33 cellular contexts compared by ENCODE assay signal in genomic region chr2:8934338-8934737, GRCh38.
"Had no signal": no experiment of that assay in that cellular context is flagged by ENCODE, and none has a peak within 500 bp of the region (broad histone marks: within the 10 kb centered on the region; RNA-seq: fewer than 3 reads in every experiment).

No MANE protein-coding gene starts in this region.

- H3K4me3 ChIP-seq: adrenal gland, body of pancreas, heart right ventricle had no signal

- DNase-seq: activated B cell treated with CpG ODN at 0.5 μM for 24 hours; activated CD4-positive, alpha-beta T cell treated with anti-CD3 and anti-CD28 coated beads for 48 hours; activated CD4-positive, alpha-beta T cell treated with anti-CD3 and anti-CD28 coated beads, Interleukin-2, amount 50 U/mL, for 1 hour; activated CD4-positive, alpha-beta T cell treated with anti-CD3 and anti-CD28 coated beads, Interleukin-2, amount 50 U/mL, for 48 hours; activated CD8-positive, alpha-beta memory T cell treated with anti-CD3 and anti-CD28 coated beads, Interleukin-2, amount 10 ng/mL, durations not matched to agents 7 days and 5 days; activated CD8-positive, alpha-beta memory T cell treated with anti-CD3 and anti-CD28 coated beads, Interleukin-2, amount 50 U/mL, for 4 hours; activated CD8-positive, alpha-beta T cell treated with anti-CD3 and anti-CD28 coated beads, Interleukin-2, amount 10 ng/mL, durations not matched to agents 7 days and 5 days; activated effector memory CD4-positive, alpha-beta T cell treated with anti-CD3 and anti-CD28 coated beads, Interleukin-2, amount 50 U/mL, for 16 hours; activated naive CD4-positive, alpha-beta T cell treated with anti-CD3 and anti-CD28 coated beads for 36 hours; activated naive CD8-positive, alpha-beta T cell treated with anti-CD3 and anti-CD28 coated beads for 36 hours; activated naive CD8-positive, alpha-beta T cell treated with anti-CD3 and anti-CD28 coated beads, Interleukin-2, amount 50 U/mL, for 24 hours; activated T-cell treated with anti-CD3 and anti-CD28 coated beads, Interleukin-2, amount 50 U/mL, for 1 hour; activated T-cell treated with anti-CD3 and anti-CD28 coated beads, Interleukin-2, amount 50 U/mL, for 48 hours; adrenal gland; amygdala; aorta; body of pancreas; caudate nucleus; cortex of kidney; dermis blood vessel endothelial cell; effector CD4-positive, alpha-beta T cell; effector memory CD8-positive, alpha-beta T cell; foreskin fibroblast; heart right ventricle; T-helper 1 cell; T-helper 17 cell; T1000; WERI-Rb-1 had no signal

- FAIRE-seq: colon, frontal cortex had no signal

- H3K4me1 ChIP-seq: adrenal gland, body of pancreas had no signal

- H3K36me3 ChIP-seq: adrenal gland had no signal

- ATAC-seq: activated CD4-positive, CD25-positive, alpha-beta regulatory T cell treated with anti-CD3 and anti-CD28 coated beads, Interleukin-2, amount 50 U/mL, for 24 hours; activated CD8-positive, alpha-beta memory T cell treated with anti-CD3 and anti-CD28 coated beads, Interleukin-2, amount 10 ng/mL, durations not matched to agents 7 days and 5 days; activated CD8-positive, alpha-beta T cell treated with anti-CD3 and anti-CD28 coated beads, Interleukin-2, amount 10 ng/mL, durations not matched to agents 7 days and 5 days; activated naive CD8-positive, alpha-beta T cell treated with anti-CD3 and anti-CD28 coated beads, Interleukin-2, amount 50 U/mL, for 24 hours; body of pancreas; effector memory CD8-positive, alpha-beta T cell; esophagus mucosa; heart right ventricle; T-helper 17 cell had no signal

- H3K27ac ChIP-seq: adrenal gland, body of pancreas, epithelial cell of prostate, heart right ventricle, WERI-Rb-1 had no signal

- H3K27me3 ChIP-seq: adrenal gland, body of pancreas, heart right ventricle had no signal

- H3K9me3 ChIP-seq: adrenal gland, body of pancreas had no signal
